11 cellular contexts compared by ENCODE assay signal in the genomic region with DNA sequence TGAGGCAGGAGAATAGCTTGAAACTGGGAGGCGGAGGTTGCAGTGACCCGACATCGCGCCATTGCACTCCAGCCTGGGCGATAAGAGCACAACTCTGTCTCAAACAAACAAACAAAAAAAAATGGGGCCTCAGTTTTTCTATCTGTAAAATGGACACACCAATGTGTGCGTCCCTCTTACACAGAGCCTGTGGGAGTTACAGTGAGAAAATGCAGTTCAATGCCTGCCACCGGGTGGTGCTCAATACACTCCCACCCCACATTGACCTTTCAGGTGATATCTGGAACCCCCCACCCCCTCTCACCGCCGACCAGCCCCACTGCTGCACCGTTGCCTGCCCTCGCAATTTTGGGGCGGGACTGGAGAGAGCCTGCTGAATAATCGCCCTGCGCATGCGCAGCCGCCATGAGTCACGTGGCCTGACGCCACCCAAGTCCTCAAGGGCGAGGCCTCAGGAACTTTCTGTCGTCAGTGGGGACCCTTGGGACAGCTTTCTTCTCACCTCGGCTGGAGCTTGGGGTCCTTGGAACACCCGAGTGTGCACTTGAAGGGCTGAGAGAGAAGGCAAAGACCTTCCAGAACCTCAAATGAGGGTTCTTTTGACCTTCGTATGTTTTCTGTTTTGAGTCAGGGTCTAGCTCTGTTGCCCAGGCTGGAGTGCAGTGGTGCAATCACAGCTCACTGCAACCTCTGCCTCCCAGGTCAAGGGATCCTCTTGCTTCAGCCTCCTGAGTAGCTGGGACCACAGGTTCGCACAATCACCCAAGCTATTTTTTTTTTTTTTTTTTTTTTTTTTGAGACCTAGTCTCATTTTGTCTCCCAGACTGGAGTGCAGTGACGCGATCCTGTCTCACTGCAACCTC. TPM values are rescaled to one million over a fixed set of nuclear protein-coding genes. Genes with fewer than 3 reads are reported as not detected.
DNase-seq lines count a peak whose midpoint lies in the region; ATAC-seq lines count a peak whose summit lies in the region.
"Had no signal": no experiment of that assay in that cellular context is flagged by ENCODE, and none has a peak within 500 bp of the region (broad histone marks: within the 10 kb centered on the region; RNA-seq: fewer than 3 reads in every experiment).

No MANE protein-coding gene starts in this region.

- no peak overlapping the region for H2BK120ac ChIP-seq in mesendoderm (ENCODE audit: low read depth, low read length)

- H3K23ac ChIP-seq in mesendoderm (ENCODE audit: low read length), result no peak overlapping the region

- H3K27ac ChIP-seq in Karpas-422 (ENCODE audit: low read length) (no peak overlapping the region), mesendoderm (ENCODE audit: low read depth, low read length) (no peak overlapping the region)

- H3K4me3 ChIP-seq in Karpas-422 (ENCODE audit: low read length) (no peak overlapping the region), mesendoderm (ENCODE audit: low read length) (no peak overlapping the region)

- no peak overlapping the region for H3K9ac ChIP-seq in Karpas-422 (ENCODE audit: low read length)
- H3K9ac ChIP-seq in mesendoderm (ENCODE audit: low read length), result no peak overlapping the region

- H3K56ac ChIP-seq in mesendoderm (ENCODE audit: low read length), result no peak overlapping the region

- no peaks in the 10 kb centered on the region for H3K9me3 ChIP-seq in Karpas-422 (ENCODE audit: low read length)

- no peaks in the 10 kb centered on the region for H3K36me3 Mint-ChIP-seq in activated naive CD4-positive, alpha-beta T cell treated with anti-CD3 and anti-CD28 coated beads for 36 hours (ENCODE audit: low read depth)

- H4K8ac ChIP-seq in mesendoderm (ENCODE audit: low read depth, low read length), result no peak overlapping the region

- H3K9me2 ChIP-seq in Karpas-422 (replicated peaks; ENCODE audit: insufficient read depth, low read length), result no peaks in the 10 kb centered on the region

- H3K4me3 Mint-ChIP-seq in activated naive CD4-positive, alpha-beta T cell treated with anti-CD3 and anti-CD28 coated beads for 36 hours, result no peak overlapping the region
- H3K4me3 Mint-ChIP-seq: effector memory CD8-positive, alpha-beta T cell had no signal

- intact Hi-C loops in activated naive CD4-positive, alpha-beta T cell treated with anti-CD3 and anti-CD28 coated beads for 36 hours (cut with micrococcal nuclease), result no loop called here

- no peak overlapping the region for H3K4ac ChIP-seq in mesendoderm (ENCODE audit: low read depth, low read length)

- H4K20me1 ChIP-seq in Karpas-422 (ENCODE audit: insufficient read depth, low read depth, low read length), result no peaks in the 10 kb centered on the region

- ATAC-seq in HG02759 (IDR thresholded peaks at IDR 0.05; ENCODE audit: unreplicated experiment), result no peak
- ATAC-seq in GM18511 (IDR thresholded peaks at IDR 0.05; ENCODE audit: unreplicated experiment), result no peak
- ATAC-seq: effector memory CD8-positive, alpha-beta T cell had no signal

- H3K18ac ChIP-seq in mesendoderm (ENCODE audit: low read length), result no peak overlapping the region

- H3K9me3 Mint-ChIP-seq in activated naive CD4-positive, alpha-beta T cell treated with anti-CD3 and anti-CD28 coated beads for 36 hours, result no peaks in the 10 kb centered on the region
- H3K9me3 Mint-ChIP-seq: effector memory CD8-positive, alpha-beta T cell had no signal

- no peak overlapping the region for H2BK15ac ChIP-seq in mesendoderm (replicated peaks; ENCODE audit: low read depth)

- no peaks in the 10 kb centered on the region for H3K27me3 ChIP-seq in Karpas-422 (ENCODE audit: low read length)
- no peaks in the 10 kb centered on the region for H3K27me3 ChIP-seq in mesendoderm (ENCODE audit: insufficient read depth, low read length, poor library complexity)

- no peak overlapping the region for H2BK5ac ChIP-seq in mesendoderm (ENCODE audit: low read length)

- CTCF ChIA-PET in activated naive CD4-positive, alpha-beta T cell treated with anti-CD3 and anti-CD28 coated beads for 36 hours (lab: Charles Lee), result interaction anchor here (0.6 to 2.5 kb wide), 8 partner anchors 23 to 914 kb away, joined by 3 to 12 read pairs (median 3); no protein-coding TSS in a partner anchor

- no peaks in the 10 kb centered on the region for H3K79me1 ChIP-seq in mesendoderm (ENCODE audit: low read length)

- no peak overlapping the region for H2AK5ac ChIP-seq in mesendoderm (ENCODE audit: low read length)

- H3K4me1 Mint-ChIP-seq in activated naive CD4-positive, alpha-beta T cell treated with anti-CD3 and anti-CD28 coated beads for 36 hours (ENCODE audit: low read depth), result no peaks in the 10 kb centered on the region

- peaks cover 5% of the 10 kb centered on the region for H3K27me3 Mint-ChIP-seq in activated naive CD4-positive, alpha-beta T cell treated with anti-CD3 and anti-CD28 coated beads for 36 hours (ENCODE audit: low read depth)

- H3K79me2 ChIP-seq in Karpas-422 (ENCODE audit: low read length), result no peaks in the 10 kb centered on the region
- no peaks in the 10 kb centered on the region for H3K79me2 ChIP-seq in mesendoderm (ENCODE audit: control insufficient read depth, insufficient read depth, low read length)

- no peak overlapping the region for H3K4me2 ChIP-seq in Karpas-422 (ENCODE audit: low read depth, low read length, poor library complexity, severe bottlenecking)
- H3K4me2 ChIP-seq in mesendoderm (ENCODE audit: low read length), result no peak overlapping the region

- no CpG with 5 or more reads among the region's 26 CpGs for WGBS in mesendoderm (ENCODE audit: extremely low coverage, insufficient coverage, low lambda C conversion rate)

- no peak overlapping the region for H2AFZ ChIP-seq in Karpas-422 (ENCODE audit: low read length)

- DNase-seq in NCI-H1436 (lab: John Stamatoyannopoulos, UW) (peak; percentile 45), NCI-H1436 treated with DMSO at 0.1 percent for 48 hours (lab: John Stamatoyannopoulos, UW) (no peak), Karpas-422 (peak; percentile 63), mesendoderm (peak; percentile 70), AG08396 (ENCODE audit: low spot score) (no peak)
- DNase-seq in activated naive CD4-positive, alpha-beta T cell treated with anti-CD3 and anti-CD28 coated beads for 36 hours, result peak; percentile 22
- DNase-seq: islet precursor cell, nucleus accumbens had no signal

- no peaks in the 10 kb centered on the region for H3K36me3 ChIP-seq in Karpas-422 (ENCODE audit: insufficient read depth, low read length)
- no peaks in the 10 kb centered on the region for H3K36me3 ChIP-seq in mesendoderm (ENCODE audit: control insufficient read depth, insufficient read depth, low read length)

- H3K4me1 ChIP-seq in Karpas-422 (ENCODE audit: low read length), result peaks cover 5% of the 10 kb centered on the region; the same call in 1 of the 2 replicates
- no peaks in the 10 kb centered on the region for H3K4me1 ChIP-seq in mesendoderm (ENCODE audit: control insufficient read depth, low read depth, low read length)

- H3K27ac Mint-ChIP-seq in activated naive CD4-positive, alpha-beta T cell treated with anti-CD3 and anti-CD28 coated beads for 36 hours, result no peak overlapping the region

- H4K5ac ChIP-seq in mesendoderm (ENCODE audit: low read length), result no peak overlapping the region

RNA-seq across cellular contexts. Expression of gene CABP1, which starts 14.6 kb away (rescaled TPM):
- not detected in 2 replicates for total RNA-seq in Karpas-422 (2014; rRNA removed; shearing (Covaris generic); ENCODE audit: low replicate concordance)
- not detected for total RNA-seq in activated naive CD4-positive, alpha-beta T cell treated with anti-CD3 and anti-CD28 coated beads for 36 hours
- polyA plus RNA-seq in mesendoderm (2013, experiment 1 of 2), result 0.62 TPM
- 0.67 TPM for polyA plus RNA-seq in mesendoderm (2013, experiment 2 of 2)

RNA-seq across cellular contexts. Expression of gene POP5, which starts 44.6 kb away (rescaled TPM):
- total RNA-seq in Karpas-422 (2014; rRNA removed; shearing (Covaris generic); ENCODE audit: low replicate concordance), result 69.1 and 72.9 TPM in 2 replicates
- total RNA-seq in activated naive CD4-positive, alpha-beta T cell treated with anti-CD3 and anti-CD28 coated beads for 36 hours, result 10 to 100 TPM; 44.2 to 45.0 TPM
- 45.5 TPM for polyA plus RNA-seq in mesendoderm (2013, experiment 1 of 2)
- 44.6 TPM for polyA plus RNA-seq in mesendoderm (2013, experiment 2 of 2)

Comparison
In these comparisons a context has a peak if more than half of its experiments do, and no peak if none do; other contexts are left out.
1. DNase-seq: peak in NCI-H1436 (single experiment), Karpas-422 (single experiment), activated naive CD4-positive, alpha-beta T cell treated with anti-CD3 and anti-CD28 coated beads for 36 hours (single experiment) and mesendoderm (single experiment); none in NCI-H1436 treated with DMSO at 0.1 percent for 48 hours (single experiment) and AG08396 (single experiment).